In the genomic region with DNA sequence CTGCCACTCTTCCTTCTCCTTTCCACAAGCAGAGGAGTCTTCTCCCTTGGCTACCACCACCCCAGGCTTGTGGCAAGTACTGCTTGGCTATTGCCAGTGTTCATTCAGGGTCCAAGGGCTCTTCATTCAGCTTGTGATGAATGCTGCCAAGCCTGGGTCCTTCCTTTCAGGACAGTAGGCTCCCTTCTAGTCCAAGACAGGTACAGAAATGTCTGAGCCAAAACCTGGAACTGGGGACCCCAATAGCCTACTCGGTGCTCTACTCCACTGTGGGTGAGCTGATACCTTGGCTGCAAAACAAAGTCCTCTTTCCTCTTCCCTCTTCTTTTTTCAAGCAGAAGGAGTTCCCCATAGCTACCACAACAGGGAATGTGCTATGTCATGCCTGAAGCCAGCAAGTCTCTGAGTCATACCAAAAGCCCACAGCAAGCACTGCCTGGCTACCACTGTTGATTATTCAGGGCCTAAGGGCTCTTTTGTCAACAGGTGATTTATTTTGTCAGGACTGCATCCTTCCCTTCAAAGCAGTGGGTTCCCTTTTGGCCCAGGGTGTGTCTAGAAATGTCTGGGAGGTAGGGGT, we compare ENCODE assay signal across 8 cellular contexts.
DNase-seq lines count a peak whose midpoint lies in the region; ATAC-seq, FAIRE-seq and TF ChIP-seq lines count a peak whose summit lies in the region.

No MANE protein-coding gene starts in this region.

- no peaks in the 10 kb centered on the region for H3K36me3 ChIP-seq in HEK293 (ENCODE audit: control insufficient read depth in 2 of 2, insufficient read depth in 1 of 2, low read length in 2 of 2)
- H3K36me3 ChIP-seq in NT2/D1 (ENCODE audit: insufficient read depth, insufficient read length, low read length), result no peaks in the 10 kb centered on the region
- H3K36me3 ChIP-seq in spleen, result no peaks in the 10 kb centered on the region

- no peaks in the 10 kb centered on the region; the same call in 1 of the 2 replicates for H3K4me1 ChIP-seq in HEK293 (ENCODE audit: control insufficient read depth, insufficient read depth, low read length)
- peaks cover 6% of the 10 kb centered on the region for H3K4me1 ChIP-seq in NT2/D1 (ENCODE audit: insufficient read depth, insufficient read length)
- H3K4me1 ChIP-seq in spleen, result no peaks in the 10 kb centered on the region

- no peaks in the 10 kb centered on the region for H3K27me3 ChIP-seq in NT2/D1 (ENCODE audit: insufficient read depth, insufficient read length)
- no peaks in the 10 kb centered on the region for H3K27me3 ChIP-seq in spleen (replicated peaks in 1 of 7)

- no peaks in the 10 kb centered on the region for H3K36me3 Mint-ChIP-seq in activated CD4-positive, alpha-beta T cell treated with anti-CD3 and anti-CD28 coated beads for 36 hours (ENCODE audit: low read depth)

- H3K4me3 ChIP-seq in HEK293 (ENCODE audit: low read depth, low read length) (no peak overlapping the region), NT2/D1 (ENCODE audit: insufficient read length, low read depth) (no peak overlapping the region), fibroblast of the aortic adventitia (ENCODE audit: low read depth, low read length) (no peak overlapping the region), spleen (no peak overlapping the region)

- no peak for ATAC-seq in activated CD4-positive, alpha-beta T cell treated with anti-CD3 and anti-CD28 coated beads for 36 hours

- no peak overlapping the region for H3K27ac Mint-ChIP-seq in activated CD4-positive, alpha-beta T cell treated with anti-CD3 and anti-CD28 coated beads for 36 hours

- 21 to 56% (median 43%) methylated on average over 1 of the region's 1 CpG for WGBS in spleen, 5 donors

- H3K9me3 Mint-ChIP-seq in activated CD4-positive, alpha-beta T cell treated with anti-CD3 and anti-CD28 coated beads for 36 hours (ENCODE audit: low read depth), result no peaks in the 10 kb centered on the region

- no peak overlapping the region for H3K9ac ChIP-seq in NT2/D1 (ENCODE audit: insufficient read length, low read depth)

- H3K4me1 Mint-ChIP-seq in activated CD4-positive, alpha-beta T cell treated with anti-CD3 and anti-CD28 coated beads for 36 hours, result no peaks in the 10 kb centered on the region

- POLR2A ChIA-PET in HEK293 (lab: Yijun Ruan, JAX), result no interaction called here
- POLR2A ChIA-PET in activated CD4-positive, alpha-beta T cell treated with anti-CD3 and anti-CD28 coated beads for 36 hours (lab: Charles Lee), result no interaction called here

- CTCF ChIA-PET in HEK293 (lab: Yijun Ruan, JAX), result interaction anchor here (0.6 to 1.1 kb wide), 4 partner anchors 16 to 796 kb away, joined by 3 to 4 read pairs (median 3); no protein-coding TSS in a partner anchor
- CTCF ChIA-PET in activated CD4-positive, alpha-beta T cell treated with anti-CD3 and anti-CD28 coated beads for 36 hours (lab: Charles Lee), result no interaction called here

- no peaks in the 10 kb centered on the region for H3K9me3 ChIP-seq in HEK293 (ENCODE audit: control insufficient read depth, insufficient read depth, low read depth, low read length)
- no peaks in the 10 kb centered on the region; the same call in 1 of the 2 replicates for H3K9me3 ChIP-seq in NT2/D1 (ENCODE audit: insufficient read depth, low read length)
- H3K9me3 ChIP-seq in spleen, result peaks cover 0 to 6% (median 0%) of the 10 kb centered on the region in 8 donors

- H3K27ac ChIP-seq in HEK293 (ENCODE audit: extremely low read depth, low read depth, low read length) (peak overlapping the region; percentile 41; the same call in 1 of the 2 replicates), spleen (no peak overlapping the region)

- intact Hi-C loops in spleen (cut with DNase I; ENCODE audit: low total_unique reads), result no loop called here
- intact Hi-C loops in activated CD4-positive, alpha-beta T cell treated with anti-CD3 and anti-CD28 coated beads for 36 hours (cut with DNase I, micrococcal nuclease), result no loop called here

- peaks cover 4% of the 10 kb centered on the region for H3K27me3 Mint-ChIP-seq in activated CD4-positive, alpha-beta T cell treated with anti-CD3 and anti-CD28 coated beads for 36 hours

- H3K4me3 Mint-ChIP-seq in activated CD4-positive, alpha-beta T cell treated with anti-CD3 and anti-CD28 coated beads for 36 hours, result no peak overlapping the region

- TF ChIP-seq CTCF in HEK293 (tag by site-specific recombination; IDR thresholded peaks at IDR 0.05) (no peak), fibroblast of the aortic adventitia (IDR thresholded peaks at IDR 0.05; ENCODE audit: insufficient read depth, low read length) (no peak), spleen (IDR thresholded peaks at IDR 0.05 in 8 of 11, conservative IDR thresholded peaks at IDR 0.05 in 3 of 11) (no peak)

- FAIRE-seq in urothelium cell line (lab: Jason Lieb, UNC), result no peak

- peak; percentile 93 for DNase-seq in Daoy (ENCODE audit: low read depth)
- peak; percentile 54 for DNase-seq in NT2/D1 (ENCODE audit: low read depth, low spot score)
- peak; percentile 92 for DNase-seq in fibroblast of the aortic adventitia (ENCODE audit: low read depth)
- DNase-seq in urothelium cell line (ENCODE audit: low spot score), result peak; percentile 80
- DNase-seq in NCI-H187 treated with DMSO at 0.1 percent for 48 hours (lab: John Stamatoyannopoulos, UW), result no peak
- no peak for DNase-seq in spleen
- no peak for DNase-seq in activated CD4-positive, alpha-beta T cell treated with anti-CD3 and anti-CD28 coated beads for 36 hours

- TF ChIP-seq POLR2A in spleen (IDR thresholded peaks at IDR 0.05), result no peak

TF ChIP-seq in HEK293, 187 proteins besides CTCF, POLR2A, EP300 and RAD21 (continues in another document):
- TF ChIP-seq ZNF629 (tag by site-specific recombination; IDR thresholded peaks at IDR 0.05) (peak; percentile 36), GLIS2 (tag by site-specific recombination; IDR thresholded peaks at IDR 0.05) (no peak), ZNF335 (tag by site-specific recombination; conservative IDR thresholded peaks at IDR 0.05) (peak; percentile 57), KLF16 (tag by site-specific recombination; IDR thresholded peaks at IDR 0.05) (no peak), ZEB2 (tag by site-specific recombination; IDR thresholded peaks at IDR 0.05) (0 out of 2 replicates have a peak, but pooled peaks have one; percentile 18), ZNF37A (tag by site-specific recombination; IDR thresholded peaks at IDR 0.05) (no peak), ZNF768 (tag by site-specific recombination; IDR thresholded peaks at IDR 0.05) (no peak), ZSCAN16 (tag by site-specific recombination; IDR thresholded peaks at IDR 0.05) (no peak), ZNF280C (tag by site-specific recombination; IDR thresholded peaks at IDR 0.05) (no peak), ZFP37 (tag by site-specific recombination; IDR thresholded peaks at IDR 0.05) (0 out of 2 replicates have a peak, but pooled peaks have one; percentile 16), ZNF623 (tag by site-specific recombination; IDR thresholded peaks at IDR 0.05) (no peak), ZIC2 (tag by site-specific recombination; IDR thresholded peaks at IDR 0.05) (peak; percentile 33), ZNF311 (tag by site-specific recombination; IDR thresholded peaks at IDR 0.05; ENCODE audit: borderline replicate concordance) (no peak), SCRT2 (tag by site-specific recombination; IDR thresholded peaks at IDR 0.05) (peak; percentile 94)
- TF ChIP-seq, protein P1, sequence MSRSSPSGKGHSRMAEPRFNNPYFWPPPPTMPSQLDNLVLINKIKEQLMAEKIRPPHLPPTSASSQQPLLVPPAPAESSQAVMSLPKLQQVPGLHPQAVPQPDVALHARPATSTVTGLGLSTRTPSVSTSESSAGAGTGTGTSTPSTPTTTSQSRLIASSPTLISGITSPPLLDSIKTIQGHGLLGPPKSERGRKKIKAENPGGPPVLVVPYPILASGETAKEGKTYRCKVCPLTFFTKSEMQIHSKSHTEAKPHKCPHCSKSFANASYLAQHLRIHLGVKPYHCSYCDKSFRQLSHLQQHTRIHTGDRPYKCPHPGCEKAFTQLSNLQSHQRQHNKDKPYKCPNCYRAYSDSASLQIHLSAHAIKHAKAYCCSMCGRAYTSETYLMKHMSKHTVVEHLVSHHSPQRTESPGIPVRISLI (tag by site-specific recombination; IDR thresholded peaks at IDR 0.05), result 0 out of 2 replicates have a peak, but pooled peaks have one; percentile 19
- TF ChIP-seq, protein P2, sequence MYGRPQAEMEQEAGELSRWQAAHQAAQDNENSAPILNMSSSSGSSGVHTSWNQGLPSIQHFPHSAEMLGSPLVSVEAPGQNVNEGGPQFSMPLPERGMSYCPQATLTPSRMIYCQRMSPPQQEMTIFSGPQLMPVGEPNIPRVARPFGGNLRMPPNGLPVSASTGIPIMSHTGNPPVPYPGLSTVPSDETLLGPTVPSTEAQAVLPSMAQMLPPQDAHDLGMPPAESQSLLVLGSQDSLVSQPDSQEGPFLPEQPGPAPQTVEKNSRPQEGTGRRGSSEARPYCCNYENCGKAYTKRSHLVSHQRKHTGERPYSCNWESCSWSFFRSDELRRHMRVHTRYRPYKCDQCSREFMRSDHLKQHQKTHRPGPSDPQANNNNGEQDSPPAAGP (tag by site-specific recombination; IDR thresholded peaks at IDR 0.05), result no peak
- TF ChIP-seq, protein P3, sequence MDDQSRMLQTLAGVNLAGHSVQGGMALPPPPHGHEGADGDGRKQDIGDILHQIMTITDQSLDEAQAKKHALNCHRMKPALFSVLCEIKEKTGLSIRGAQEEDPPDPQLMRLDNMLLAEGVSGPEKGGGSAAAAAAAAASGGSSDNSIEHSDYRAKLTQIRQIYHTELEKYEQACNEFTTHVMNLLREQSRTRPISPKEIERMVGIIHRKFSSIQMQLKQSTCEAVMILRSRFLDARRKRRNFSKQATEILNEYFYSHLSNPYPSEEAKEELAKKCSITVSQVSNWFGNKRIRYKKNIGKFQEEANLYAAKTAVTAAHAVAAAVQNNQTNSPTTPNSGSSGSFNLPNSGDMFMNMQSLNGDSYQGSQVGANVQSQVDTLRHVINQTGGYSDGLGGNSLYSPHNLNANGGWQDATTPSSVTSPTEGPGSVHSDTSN (CRISPR knock-in tag; IDR thresholded peaks at IDR 0.05), result no peak

Comparison
In these comparisons a context has a peak if more than half of its experiments do, and no peak if none do; other contexts are left out.
1. DNase-seq: peak in Daoy (single experiment), NT2/D1 (single experiment), fibroblast of the aortic adventitia (single experiment) and urothelium cell line (single experiment); none in NCI-H187 treated with DMSO at 0.1 percent for 48 hours (single experiment), spleen (single experiment) and activated CD4-positive, alpha-beta T cell treated with anti-CD3 and anti-CD28 coated beads for 36 hours (single experiment).